In the genomic region with DNA sequence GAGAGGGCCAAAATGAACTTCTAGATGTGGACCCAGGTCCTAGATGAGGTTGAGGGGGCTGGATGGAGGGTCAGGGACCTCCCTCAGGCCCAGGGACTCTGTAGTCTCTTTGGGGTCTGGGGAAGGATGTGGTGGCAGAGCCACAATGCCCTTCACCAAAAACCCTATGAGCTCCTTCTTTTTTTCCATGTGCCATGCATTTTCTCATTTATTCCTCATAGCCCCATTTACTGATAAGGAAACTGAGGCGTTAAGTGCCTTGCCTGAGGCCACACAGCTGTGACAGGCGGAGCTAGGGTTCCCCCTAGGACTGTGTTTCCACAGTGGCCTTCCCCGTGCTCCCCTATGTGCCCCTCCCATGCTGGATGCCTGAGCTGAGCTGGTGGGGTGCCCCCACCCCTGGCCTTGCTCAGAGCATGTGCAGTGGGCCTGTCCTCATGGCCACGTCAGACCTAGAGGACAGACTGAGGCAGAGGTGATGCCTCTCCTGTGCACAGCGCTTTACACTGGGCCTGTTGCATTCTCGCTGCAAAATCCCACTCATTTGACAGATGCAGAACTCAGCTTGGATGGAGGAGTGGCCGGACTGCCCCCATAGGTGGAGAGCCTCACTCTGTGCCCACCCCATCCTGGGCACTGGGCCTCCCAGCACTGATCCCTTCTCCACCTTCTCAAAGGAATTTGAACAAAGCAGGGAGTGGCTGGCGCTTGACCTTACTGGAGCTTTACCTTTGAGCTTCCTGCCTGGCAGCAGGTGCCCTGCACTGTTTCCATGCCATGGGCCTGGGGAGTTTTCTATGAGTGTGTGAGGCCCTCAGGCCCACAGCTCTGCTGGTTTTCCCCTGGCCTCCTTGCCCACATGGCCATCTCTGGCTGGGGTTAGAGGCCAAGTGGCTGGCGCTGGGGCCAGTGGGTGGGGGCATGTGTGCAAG, we compare ENCODE assay signal across 8 cellular contexts. TPM values are rescaled to one million over a fixed set of nuclear protein-coding genes. Genes with fewer than 3 reads are reported as not detected.
DNase-seq lines count a peak whose midpoint lies in the region; ATAC-seq and TF ChIP-seq lines count a peak whose summit lies in the region.

No MANE protein-coding gene starts in this region.

- ATAC-seq in effector memory CD8-positive, alpha-beta T cell (replicated peaks), result peak; percentile 3
- ATAC-seq in GM18498 (IDR thresholded peaks at IDR 0.05; ENCODE audit: unreplicated experiment) (no peak), HG03196 (IDR thresholded peaks at IDR 0.05; ENCODE audit: unreplicated experiment) (no peak)

- peak overlapping the region; percentile 89 for H3K4me3 ChIP-seq in GM06990 (replicated peaks; ENCODE audit: low read depth, low read length)

- peaks cover 50 to 67% of the 10 kb centered on the region in 2 donors for H3K4me1 Mint-ChIP-seq in effector memory CD8-positive, alpha-beta T cell (ENCODE audit: low read depth in 2 of 2)
- peaks cover 55% of the 10 kb centered on the region for H3K4me1 Mint-ChIP-seq in osteocyte (ENCODE audit: unreplicated experiment)

- H3K27me3 ChIP-seq in GM06990 (replicated peaks; ENCODE audit: control insufficient read depth, insufficient read depth, low read length), result no peaks in the 10 kb centered on the region

- H3K9me3 Mint-ChIP-seq in effector memory CD8-positive, alpha-beta T cell, result no peaks in the 10 kb centered on the region
- no peaks in the 10 kb centered on the region for H3K9me3 Mint-ChIP-seq in osteocyte (ENCODE audit: unreplicated experiment)

- POLR2A ChIA-PET in RWPE1 (lab: Yijun Ruan, JAX; ENCODE audit: low non-redundant PET), result interaction anchor here (0.6 to 1.3 kb wide), 2 partner anchors 11 to 43 kb away, joined by 3 to 4 read pairs; no protein-coding TSS in a partner anchor

- peaks cover 56% of the 10 kb centered on the region for H3K36me3 Mint-ChIP-seq in effector memory CD8-positive, alpha-beta T cell (ENCODE audit: insufficient read depth)
- H3K36me3 Mint-ChIP-seq in osteocyte (ENCODE audit: unreplicated experiment), result no peaks in the 10 kb centered on the region

- CTCF ChIA-PET in RWPE1 (lab: Yijun Ruan, JAX), result interaction anchor here (0.6 to 0.7 kb wide), 2 partner anchors 188 to 937 kb away, joined by 3 to 4 read pairs; no protein-coding TSS in a partner anchor

- peak overlapping the region; percentile 93 to 95 for H3K4me3 Mint-ChIP-seq in effector memory CD8-positive, alpha-beta T cell
- H3K4me3 Mint-ChIP-seq in osteocyte (ENCODE audit: unreplicated experiment), result peak overlapping the region; percentile 96

- H3K27ac Mint-ChIP-seq in effector memory CD8-positive, alpha-beta T cell, result peak overlapping the region; percentile 96 to 98
- H3K27ac Mint-ChIP-seq in osteocyte (ENCODE audit: unreplicated experiment), result peak overlapping the region; percentile 83

- TF ChIP-seq CTCF in GM06990 (IDR thresholded peaks at IDR 0.05; ENCODE audit: insufficient read depth, low read length, poor library complexity, severe bottlenecking), result no peak
- TF ChIP-seq CTCF in RWPE1 (conservative IDR thresholded peaks at IDR 0.05; ENCODE audit: low read depth), result no peak
- TF ChIP-seq CTCF in osteocyte (IDR thresholded peaks at IDR 0.05), result no peak

- H3K27ac ChIP-seq in RWPE1, result peak overlapping the region; percentile 94

- no peaks in the 10 kb centered on the region for H3K27me3 Mint-ChIP-seq in effector memory CD8-positive, alpha-beta T cell
- H3K27me3 Mint-ChIP-seq in osteocyte (ENCODE audit: unreplicated experiment), result no peaks in the 10 kb centered on the region

- peaks cover 6% of the 10 kb centered on the region for H3K36me3 ChIP-seq in GM06990 (ENCODE audit: control insufficient read depth, insufficient read depth, low read length)

- DNase-seq in GM06990 (ENCODE audit: extremely low read depth, insufficient read length), result no peak
- DNase-seq in RWPE1 (ENCODE audit: low spot score), result peak; percentile 58
- no peak for DNase-seq in effector memory CD8-positive, alpha-beta T cell
- no peak for DNase-seq in osteocyte (ENCODE audit: extremely low spot score, unreplicated experiment)
- DNase-seq in germinal center (ENCODE audit: low spot score), result no peak
- DNase-seq in globus pallidus (ENCODE audit: low spot score), result no peak

RNA-seq across cellular contexts. Expression of a gene that starts 2.5 kb away (rescaled TPM):
- total RNA-seq in osteocyte, result 33.1 and 36.2 TPM in 2 replicates

RNA-seq across cellular contexts. Expression of a gene that starts 33.8 kb away (rescaled TPM):
- total RNA-seq in osteocyte, result 18.5 and 18.8 TPM in 2 replicates
